8 cellular contexts compared by ENCODE assay signal in the genomic region with DNA sequence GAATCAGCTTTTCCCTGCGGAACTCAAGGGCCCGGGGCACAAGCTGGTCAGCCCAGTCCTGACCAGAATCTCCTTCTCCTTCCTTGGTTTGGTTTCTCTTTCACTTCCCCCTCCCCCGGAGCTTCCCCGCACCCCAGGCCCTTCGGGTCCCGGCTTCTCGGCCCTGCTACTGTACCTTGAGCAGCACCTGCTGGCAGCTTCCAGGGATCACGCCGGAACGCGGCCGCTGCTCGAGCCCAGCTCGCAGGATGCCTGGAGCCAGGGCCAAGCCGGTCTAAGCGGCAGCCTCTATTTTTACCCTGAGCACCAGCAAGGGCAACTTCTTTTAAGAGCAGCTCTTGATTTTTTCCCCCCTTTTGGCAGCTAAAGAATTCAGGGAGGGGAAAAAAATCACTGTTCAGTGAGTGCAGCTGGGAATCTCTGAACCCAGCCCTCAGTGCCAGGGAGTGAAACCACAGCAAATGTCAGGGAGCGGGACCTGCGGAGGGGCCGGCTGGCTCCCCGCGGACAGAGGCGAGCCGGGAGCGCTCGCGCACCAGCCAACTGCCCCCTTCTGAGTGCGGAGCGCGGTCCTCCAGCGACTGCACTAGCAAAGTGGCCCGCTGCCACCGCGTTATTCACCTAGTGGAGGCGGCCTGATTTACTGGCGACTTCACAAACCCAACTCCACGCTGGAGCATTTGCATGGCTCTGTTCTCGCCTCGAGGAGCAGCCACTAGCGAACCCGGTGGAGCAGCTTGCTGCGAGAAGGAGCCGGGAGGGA. TPM values are rescaled to one million over a fixed set of nuclear protein-coding genes. Genes with fewer than 3 reads are reported as not detected.
DNase-seq lines count a peak whose midpoint lies in the region; ATAC-seq and TF ChIP-seq lines count a peak whose summit lies in the region.

No MANE protein-coding gene starts in this region.

- POLR2A ChIA-PET in CD4-positive, alpha-beta memory T cell (lab: Charles Lee; ENCODE audit: partially characterized antibody) = no interaction called here

- H3K27me3 ChIP-seq in CD4-positive, alpha-beta memory T cell (ENCODE audit: insufficient read depth, low read length) = no peaks in the 10 kb centered on the region
- peaks cover 30% of the 10 kb centered on the region for H3K27me3 ChIP-seq in NT2/D1 (ENCODE audit: insufficient read depth, insufficient read length)

- CTCF ChIA-PET in CD4-positive, alpha-beta memory T cell (lab: Charles Lee; ENCODE audit: partially characterized antibody) = interaction anchor here (0.6 to 1.7 kb wide), 3 partner anchors 9 to 11 kb away, joined by 3 to 6 read pairs (median 3); no protein-coding TSS in a partner anchor

- H3K36me3 ChIP-seq in CD4-positive, alpha-beta memory T cell (ENCODE audit: insufficient read depth, low read length) = no peaks in the 10 kb centered on the region
- no peaks in the 10 kb centered on the region for H3K36me3 ChIP-seq in NT2/D1 (ENCODE audit: insufficient read depth, insufficient read length, low read length)

- peaks cover 0 to 5% (median 2%) of the 10 kb centered on the region in 8 donors for H3K9me3 Mint-ChIP-seq in CD4-positive, alpha-beta memory T cell
- no peaks in the 10 kb centered on the region for H3K9me3 Mint-ChIP-seq in nephron

- DNase-seq in CD4-positive, alpha-beta memory T cell = peak in 4 of 5 donors; percentile 9 to 27 (median 14)
- DNase-seq in GM19238 (ENCODE audit: insufficient read length, low spot score) = peak; percentile 77
- DNase-seq in NT2/D1 (ENCODE audit: low read depth, low spot score) = peak; percentile 94
- DNase-seq in activated T-helper 1 cell treated with Interleukin-2 at 50 U/mL for 16 hours (ENCODE audit: low read depth) = peak; percentile 3
- peak; percentile 93 for DNase-seq in fibroblast of the aortic adventitia (ENCODE audit: low read depth)
- DNase-seq in stromal cell of bone marrow (ENCODE audit: low read depth) = peak; percentile 81

- peak; percentile 96 for ATAC-seq in HG03342 (IDR thresholded peaks at IDR 0.05; ENCODE audit: unreplicated experiment)

- TF ChIP-seq CTCF in fibroblast of the aortic adventitia (IDR thresholded peaks at IDR 0.05; ENCODE audit: insufficient read depth, low read length) (peak; percentile 85), nephron (IDR thresholded peaks at IDR 0.05; ENCODE audit: unreplicated experiment in 3 of 3) (peak; percentile 66 to 78 (median 71))

- H3K36me3 Mint-ChIP-seq in CD4-positive, alpha-beta memory T cell = no peaks in the 10 kb centered on the region
- no peaks in the 10 kb centered on the region for H3K36me3 Mint-ChIP-seq in nephron (ENCODE audit: low read depth)

- H3K9me3 ChIP-seq in CD4-positive, alpha-beta memory T cell (ENCODE audit: control insufficient read depth in 1 of 2, low read length in 2 of 2) = no peaks in the 10 kb centered on the region
- H3K9me3 ChIP-seq in NT2/D1 (ENCODE audit: insufficient read depth, low read length) = no peaks in the 10 kb centered on the region

- H3K4me3 ChIP-seq in CD4-positive, alpha-beta memory T cell (ENCODE audit: low read length in 2 of 2) = peak overlapping the region in 1 of 2 donors; percentile 34
- H3K4me3 ChIP-seq in NT2/D1 (ENCODE audit: insufficient read length, low read depth) (peak overlapping the region; percentile 40), fibroblast of the aortic adventitia (ENCODE audit: low read depth, low read length) (peak overlapping the region; percentile 72)

- peak overlapping the region in 1 of 7 donors; percentile 62 for H3K27ac Mint-ChIP-seq in CD4-positive, alpha-beta memory T cell
- H3K27ac Mint-ChIP-seq in nephron = peak overlapping the region; percentile 47 to 86 (median 80)

- H3K4me1 ChIP-seq in CD4-positive, alpha-beta memory T cell (ENCODE audit: insufficient read depth, low read length) = peaks cover 10% of the 10 kb centered on the region
- peaks cover 2% of the 10 kb centered on the region for H3K4me1 ChIP-seq in NT2/D1 (ENCODE audit: insufficient read depth, insufficient read length)

- intact Hi-C loops in CD4-positive, alpha-beta memory T cell (cut with micrococcal nuclease) = no loop called here

- H3K4me3 Mint-ChIP-seq in CD4-positive, alpha-beta memory T cell = peak overlapping the region; percentile 71 to 86 (median 80)
- H3K4me3 Mint-ChIP-seq in nephron = peak overlapping the region; percentile 80 to 81 (median 80)

- H3K9ac ChIP-seq in NT2/D1 (ENCODE audit: insufficient read length, low read depth) = peak overlapping the region; percentile 70

- H3K4me1 Mint-ChIP-seq in CD4-positive, alpha-beta memory T cell = peaks cover 10 to 22% (median 11%) of the 10 kb centered on the region in 4 donors
- peaks cover 41% of the 10 kb centered on the region for H3K4me1 Mint-ChIP-seq in nephron

- peaks cover 9 to 15% of the 10 kb centered on the region in 2 donors for H3K27me3 Mint-ChIP-seq in CD4-positive, alpha-beta memory T cell
- H3K27me3 Mint-ChIP-seq in nephron (ENCODE audit: low read depth) = peaks cover 49% of the 10 kb centered on the region

- no peak overlapping the region for H3K27ac ChIP-seq in CD4-positive, alpha-beta memory T cell (ENCODE audit: low read depth, low read length)

RNA-seq across cellular contexts. Expression of gene INHBA, which starts 2.4 kb away (rescaled TPM):
- total RNA-seq in CD4-positive, alpha-beta memory T cell = under 1 TPM in 1 of 2 experiments, not detected in 1; 0.14 TPM
- polyA plus RNA-seq in CD4-positive, alpha-beta memory T cell = not detected
- 14.7 and 20.0 TPM in 2 replicates for total RNA-seq in fibroblast of the aortic adventitia (ENCODE audit: low replicate concordance)

Comparison
In these comparisons a context has a peak if more than half of its experiments do, and no peak if none do; other contexts are left out.
1. DNase-seq: peak in every context shown above with its lines; median percentile 94 in NT2/D1; 93 in fibroblast of the aortic adventitia; 81 in stromal cell of bone marrow; 77 in GM19238; 14 in CD4-positive, alpha-beta memory T cell; 3 in activated T-helper 1 cell treated with Interleukin-2 at 50 U/mL for 16 hours.
2. RNA of gene INHBA, which starts 2.4 kb away (total RNA-seq): 14.7 to 20.0 TPM in fibroblast of the aortic adventitia; 0.14 TPM in CD4-positive, alpha-beta memory T cell; every median in the first group is over 10 times any median in the second.